Comparison of ENCODE assay signal across 21 cellular contexts in the genomic region with DNA sequence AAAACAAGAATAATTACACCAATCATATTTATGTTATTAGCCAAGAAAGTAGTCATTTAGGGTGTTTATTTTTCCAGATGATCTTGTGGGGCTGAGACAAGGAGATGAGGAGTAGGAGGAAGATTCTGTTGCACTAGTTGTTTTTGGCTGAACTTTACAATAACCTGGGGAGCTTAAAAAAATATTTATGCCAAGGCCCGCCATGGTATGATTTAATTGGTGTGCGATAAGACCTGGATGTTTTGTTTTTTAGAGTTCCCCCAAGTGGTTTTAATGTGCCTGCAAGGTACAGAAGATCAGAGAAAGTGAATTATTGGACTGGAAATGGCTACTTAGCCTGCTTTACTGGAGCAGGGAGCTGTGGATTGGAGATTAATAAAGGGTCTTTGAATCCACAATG.
"Had no signal": no experiment of that assay in that cellular context is flagged by ENCODE, and none has a peak within 500 bp of the region (broad histone marks: within the 10 kb centered on the region; RNA-seq: fewer than 3 reads in every experiment).

No MANE protein-coding gene starts in this region.

- DNase-seq: colonic mucosa; erythroblast; foreskin keratinocyte; head of caudate nucleus; kidney; left ventricle myocardium superior; mesenchymal stem cell; naive thymus-derived CD4-positive, alpha-beta T cell; stimulated activated CD4-positive, alpha-beta T cell treated with anti-CD3 and anti-CD28 coated beads, Interleukin-2, amount 100 ng/mL, for 48 hours; stimulated activated CD8-positive, alpha-beta memory T cell treated with anti-CD3 and anti-CD28 coated beads, Interleukin-4, amount 100 ng/mL, for 48 hours; tibial artery; upper lobe of left lung; uterus had no signal

- H3K27ac Mint-ChIP-seq: stimulated activated memory B cell treated with anti-CD40 and anti-IgM and Interleukin-4, amounts not matched to agents 10 μg/mL and 1 μg/mL and 100 μg/mL, for 72 hours; stimulated activated naive CD8-positive, alpha-beta T cell treated with anti-CD3 and anti-CD28 coated beads, Interleukin-15, Interleukin-2, amounts not matched to agents 100 ng/mL and 50 ng/mL, for 24 hours had no signal

- FAIRE-seq: kidney had no signal

- H3K79me2 ChIP-seq: hepatocyte had no signal

- H3K4me3 ChIP-seq: colonic mucosa, hepatocyte, lung, ovary, right atrium auricular region, smooth muscle cell, tibial artery, upper lobe of left lung, uterus had no signal

- H3K4me3 Mint-ChIP-seq: naive thymus-derived CD4-positive, alpha-beta T cell; stimulated activated memory B cell treated with anti-CD40 and anti-IgM and Interleukin-4, amounts not matched to agents 10 μg/mL and 1 μg/mL and 100 μg/mL, for 72 hours; stimulated activated naive CD8-positive, alpha-beta T cell treated with anti-CD3 and anti-CD28 coated beads, Interleukin-15, Interleukin-2, amounts not matched to agents 100 ng/mL and 50 ng/mL, for 24 hours had no signal

- H3K27me3 Mint-ChIP-seq: stimulated activated memory B cell treated with anti-CD40 and anti-IgM and Interleukin-4, amounts not matched to agents 10 μg/mL and 1 μg/mL and 100 μg/mL, for 72 hours; stimulated activated naive CD8-positive, alpha-beta T cell treated with anti-CD3 and anti-CD28 coated beads, Interleukin-15, Interleukin-2, amounts not matched to agents 100 ng/mL and 50 ng/mL, for 24 hours had no signal

- H2AFZ ChIP-seq: hepatocyte had no signal

- H3K9me3 Mint-ChIP-seq: naive thymus-derived CD4-positive, alpha-beta T cell; neural crest cell; stimulated activated memory B cell treated with anti-CD40 and anti-IgM and Interleukin-4, amounts not matched to agents 10 μg/mL and 1 μg/mL and 100 μg/mL, for 72 hours; stimulated activated naive CD8-positive, alpha-beta T cell treated with anti-CD3 and anti-CD28 coated beads, Interleukin-15, Interleukin-2, amounts not matched to agents 100 ng/mL and 50 ng/mL, for 24 hours had no signal

- H3K36me3 ChIP-seq: colonic mucosa, ovary, right atrium auricular region, tibial artery, upper lobe of left lung, uterus had no signal

- H3K4me2 ChIP-seq: hepatocyte, smooth muscle cell had no signal

- H3K4me1 ChIP-seq: colonic mucosa, foreskin keratinocyte, right atrium auricular region, tibial artery, upper lobe of left lung, uterus had no signal

- H3K4me1 Mint-ChIP-seq: neural crest cell had no signal

- H3K27ac ChIP-seq: colonic mucosa, foreskin keratinocyte, hepatocyte, ovary, right atrium auricular region, tibial artery, upper lobe of left lung, uterus had no signal

- H3K36me3 Mint-ChIP-seq: stimulated activated memory B cell treated with anti-CD40 and anti-IgM and Interleukin-4, amounts not matched to agents 10 μg/mL and 1 μg/mL and 100 μg/mL, for 72 hours had no signal

- ATAC-seq: foreskin keratinocyte; left ventricle myocardium superior; naive thymus-derived CD4-positive, alpha-beta T cell; stimulated activated memory B cell treated with anti-CD40 and anti-IgM and Interleukin-4, amounts not matched to agents 10 μg/mL and 1 μg/mL and 100 μg/mL, for 72 hours had no signal

- H3K27me3 ChIP-seq: colonic mucosa, foreskin keratinocyte, hepatocyte, ovary, right atrium auricular region, tibial artery, upper lobe of left lung, uterus had no signal

- H3K9me3 ChIP-seq: colonic mucosa, ovary, right atrium auricular region, tibial artery, upper lobe of left lung, uterus had no signal
